15 cellular contexts compared by ENCODE assay signal in genomic region chr6:110331816-110332215, GRCh38. TPM values are rescaled to one million over a fixed set of nuclear protein-coding genes. Genes with fewer than 3 reads are reported as not detected.
DNase-seq lines count a peak whose midpoint lies in the region; ATAC-seq and TF ChIP-seq lines count a peak whose summit lies in the region.
"Had no signal": no experiment of that assay in that cellular context is flagged by ENCODE, and none has a peak within 500 bp of the region (broad histone marks: within the 10 kb centered on the region; RNA-seq: fewer than 3 reads in every experiment).

No MANE protein-coding gene starts in this region.

- H2BK120ac ChIP-seq in mesendoderm (ENCODE audit: low read depth, low read length), result no peak overlapping the region

- H3K27ac ChIP-seq in left ventricle myocardium inferior (replicated peaks) (no peak overlapping the region), WERI-Rb-1 (peak overlapping the region; percentile 80), mesendoderm (ENCODE audit: low read depth, low read length) (no peak overlapping the region), aorta (ENCODE audit: low read depth in 1 of 2, low read length in 2 of 2) (no peak overlapping the region)
- H3K27ac ChIP-seq: breast epithelium, thyroid gland had no signal

- no peak overlapping the region for H3K18ac ChIP-seq in mesendoderm (ENCODE audit: low read length)

- no peak overlapping the region for H3K9ac ChIP-seq in mesendoderm (ENCODE audit: low read length)

- intact Hi-C loops in Right ventricle myocardium superior (cut with DNase I), result no loop called here
- intact Hi-C loops in left ventricle myocardium inferior (cut with micrococcal nuclease), result no loop called here
- intact Hi-C loops in aorta (cut with DNase I), result loop anchor here in 1 of 2 donors (5.0 kb wide), 1 partner anchor 45 kb away; no protein-coding TSS in a partner anchor

- H3K27me3 ChIP-seq in left ventricle myocardium inferior (ENCODE audit: low read depth) (no peaks in the 10 kb centered on the region), WERI-Rb-1 (ENCODE audit: insufficient read depth, low read depth, severe bottlenecking) (no peaks in the 10 kb centered on the region), mesendoderm (ENCODE audit: insufficient read depth, low read length, poor library complexity) (no peaks in the 10 kb centered on the region), aorta (ENCODE audit: control insufficient read depth in 1 of 2, insufficient read depth in 2 of 2, low read length in 1 of 2) (no peaks in the 10 kb centered on the region)
- H3K27me3 ChIP-seq: breast epithelium, thyroid gland had no signal

- H3K9me3 ChIP-seq in left ventricle myocardium inferior (replicated peaks), result no peaks in the 10 kb centered on the region
- no peaks in the 10 kb centered on the region for H3K9me3 ChIP-seq in WERI-Rb-1 (ENCODE audit: severe bottlenecking)
- no peaks in the 10 kb centered on the region for H3K9me3 ChIP-seq in aorta (ENCODE audit: control insufficient read depth, low read length)
- H3K9me3 ChIP-seq: breast epithelium, thyroid gland had no signal

- H2AK5ac ChIP-seq in mesendoderm (ENCODE audit: low read length), result no peak overlapping the region

- H3K4me2 ChIP-seq in mesendoderm (ENCODE audit: low read length), result no peak overlapping the region

- peaks cover 3% of the 10 kb centered on the region for H3K4me1 ChIP-seq in left ventricle myocardium inferior
- H3K4me1 ChIP-seq in mesendoderm (ENCODE audit: control insufficient read depth, low read depth, low read length), result no peaks in the 10 kb centered on the region
- H3K4me1 ChIP-seq in aorta (ENCODE audit: control insufficient read depth in 1 of 2, insufficient read depth in 2 of 2, low read length in 2 of 2), result peaks cover 0 to 2% of the 10 kb centered on the region in 2 donors
- H3K4me1 ChIP-seq: breast epithelium had no signal

- peak; percentile 64 for ATAC-seq in Right ventricle myocardium superior (ENCODE audit: poor library complexity)
- ATAC-seq in aorta (ENCODE audit: low FRiP score), result peak; percentile 11
- ATAC-seq: left lobe of liver had no signal

- no CpG with 5 or more reads among the region's 4 CpGs for WGBS in mesendoderm (ENCODE audit: extremely low coverage, insufficient coverage, low lambda C conversion rate)
- WGBS in aorta, 2 donors, result 16 to 20% methylated on average over 4 of the region's 4 CpGs

- no peaks in the 10 kb centered on the region for H3K79me1 ChIP-seq in mesendoderm (ENCODE audit: low read length)

- no peak overlapping the region for H3K56ac ChIP-seq in mesendoderm (ENCODE audit: low read length)

- no peak overlapping the region for H4K8ac ChIP-seq in mesendoderm (ENCODE audit: low read depth, low read length)

- no peak overlapping the region for H2BK5ac ChIP-seq in mesendoderm (ENCODE audit: low read length)

- H3K4ac ChIP-seq in mesendoderm (ENCODE audit: low read depth, low read length), result no peak overlapping the region

- no peak overlapping the region for H2BK15ac ChIP-seq in mesendoderm (replicated peaks; ENCODE audit: low read depth)

- H3K36me3 ChIP-seq in left ventricle myocardium inferior (no peaks in the 10 kb centered on the region), WERI-Rb-1 (no peaks in the 10 kb centered on the region), mesendoderm (ENCODE audit: control insufficient read depth, insufficient read depth, low read length) (no peaks in the 10 kb centered on the region), aorta (ENCODE audit: control insufficient read depth in 1 of 2, insufficient read depth in 2 of 2, low read length in 1 of 2) (no peaks in the 10 kb centered on the region)
- H3K36me3 ChIP-seq: breast epithelium, thyroid gland had no signal

- no peak overlapping the region for H4K5ac ChIP-seq in mesendoderm (ENCODE audit: low read length)

- no peaks in the 10 kb centered on the region for H3K79me2 ChIP-seq in mesendoderm (ENCODE audit: control insufficient read depth, insufficient read depth, low read length)

- no peak overlapping the region for H3K23ac ChIP-seq in mesendoderm (ENCODE audit: low read length)

- DNase-seq in Right ventricle myocardium superior (no peak), left ventricle myocardium inferior (no peak), WERI-Rb-1 (peak; percentile 86), mesendoderm (peak; percentile 76), aorta (no peak), dermis blood vessel endothelial cell (no peak), cerebellar nuclear complex (lab: John Stamatoyannopoulos, UW) (no peak)
- no peak for DNase-seq in activated effector memory CD4-positive, alpha-beta T cell treated with Interleukin-2 at 50 U/mL for 16 hours
- DNase-seq: NCI-H1417 treated with DMSO at 0.1 percent for 48 hours, thyroid gland had no signal

- H3K4me3 ChIP-seq in left ventricle myocardium inferior (no peak overlapping the region), WERI-Rb-1 (ENCODE audit: low read depth, low read length) (peak overlapping the region; percentile 30), mesendoderm (ENCODE audit: low read length) (no peak overlapping the region), aorta (ENCODE audit: low read length in 2 of 2) (no peak overlapping the region)
- H3K4me3 ChIP-seq: breast epithelium, thyroid gland had no signal

- TF ChIP-seq CTCF in left ventricle myocardium inferior (IDR thresholded peaks at IDR 0.05; ENCODE audit: borderline replicate concordance), result no peak
- no peak for TF ChIP-seq CTCF in WERI-Rb-1 (IDR thresholded peaks at IDR 0.05; ENCODE audit: low read depth, low read length)

RNA-seq across cellular contexts. Expression of gene METTL24, which starts 26.3 kb away (rescaled TPM):
- 0.91 TPM for total RNA-seq in Right ventricle myocardium superior
- 1.2 TPM for total RNA-seq in left ventricle myocardium inferior
- 0.11 TPM for polyA plus RNA-seq in mesendoderm (2013, experiment 1 of 2)
- polyA plus RNA-seq in mesendoderm (2013, experiment 2 of 2), result 0.04 TPM
- 10 to 100 TPM; 12.5 to 14.3 TPM for total RNA-seq in aorta
- polyA plus RNA-seq in aorta, result 1 to 10 TPM; 3.9 to 4.5 TPM
- total RNA-seq in dermis blood vessel endothelial cell, result not detected in 2 replicates
- total RNA-seq: glomerular endothelial cell; OCI-LY7; T-helper 1 cell treated with Interleukin-12 subunit alpha and Interleukin-12 subunit beta and Interleukin-4 antibody, amounts not matched to agents 30 ng/mL and 1 ng/mL, for 36 hours had no signal

Comparison
In these comparisons a context has a peak if more than half of its experiments do, and no peak if none do; other contexts are left out.
1. DNase-seq: peak in WERI-Rb-1 (single experiment) and mesendoderm (single experiment); none in Right ventricle myocardium superior (single experiment), left ventricle myocardium inferior (single experiment), aorta (0 of 2), dermis blood vessel endothelial cell (single experiment), activated effector memory CD4-positive, alpha-beta T cell treated with Interleukin-2 at 50 U/mL for 16 hours (single experiment) and cerebellar nuclear complex (0 of 2).